ENCODE assay signal across 8 cellular contexts in genomic region chr14:65222434-65222833, GRCh38.
DNase-seq lines count a peak whose midpoint lies in the region; ATAC-seq and TF ChIP-seq lines count a peak whose summit lies in the region.

No MANE protein-coding gene starts in this region.

- H3K27me3 ChIP-seq in BLaER1 treated with 17β-estradiol and CSF1 and Interleukin-3, amounts not matched to agents 10 nM and 100 nM, result no peaks in the 10 kb centered on the region
- H3K27me3 ChIP-seq in stomach, result no peaks in the 10 kb centered on the region

- H3K27ac ChIP-seq in BLaER1 treated with 17β-estradiol and CSF1 and Interleukin-3, amounts not matched to agents 10 nM and 100 nM, result no peak overlapping the region
- H3K27ac ChIP-seq in stomach, result peak overlapping the region in 3 of 5 donors; percentile 3 to 53 (median 30)

- TF ChIP-seq POLR2A in stomach (IDR thresholded peaks at IDR 0.05), result no peak

- WGBS in stomach, 5 donors, result 32 to 42% (median 40%) methylated on average over 8 of the region's 8 CpGs

- no peak overlapping the region for H3K4me3 ChIP-seq in BLaER1 treated with 17β-estradiol and CSF1 and Interleukin-3, amounts not matched to agents 10 nM and 100 nM
- H3K4me3 ChIP-seq in mucosa of descending colon, result no peak overlapping the region
- no peak overlapping the region for H3K4me3 ChIP-seq in stomach

- intact Hi-C loops in mucosa of descending colon (cut with DNase I, micrococcal nuclease), result loop anchor here in 1 of 2 donors (10.0 kb wide), 1 partner anchor 192 kb away; the partner anchor contains the start of gene FUT8
- intact Hi-C loops in stomach (cut with DNase I; ENCODE audit: low total_unique reads), result no loop called here
- intact Hi-C loops in posterior vena cava (cut with DNase I), result no loop called here

- peaks cover 0 to 15% (median 9%) of the 10 kb centered on the region in 11 experiments; a peak in 7 of 22 replicates for H3K9me3 ChIP-seq in BLaER1 treated with 17β-estradiol and CSF1 and Interleukin-3, amounts not matched to agents 10 nM and 100 nM (replicated peaks in 1 of 11)
- H3K9me3 ChIP-seq in mucosa of descending colon (no peaks in the 10 kb centered on the region), stomach (no peaks in the 10 kb centered on the region)

- TF ChIP-seq CTCF in mucosa of descending colon (IDR thresholded peaks at IDR 0.05) (peak; percentile 70), stomach (IDR thresholded peaks at IDR 0.05) (peak in 5 of 7 experiments; percentile 28 to 80 (median 69))

- peak; percentile 13 for DNase-seq in NCI-H1694 treated with DMSO at 0.1 percent for 48 hours (lab: John Stamatoyannopoulos, UW)
- peak; percentile 71 to 76 for DNase-seq in activated CD4-positive, alpha-beta T cell treated with anti-CD3 and anti-CD28 coated beads, Interleukin-2, amount 50 U/mL, for 48 hours
- DNase-seq in effector CD4-positive, alpha-beta T cell, result peak; percentile 24
- DNase-seq in mucosa of descending colon, result peak; percentile 65 to 81 (median 74)
- peak; percentile 54 for DNase-seq in stomach
- no peak for DNase-seq in posterior vena cava (ENCODE audit: low spot score)

- no peak overlapping the region for H3K9ac ChIP-seq in BLaER1 treated with 17β-estradiol and CSF1 and Interleukin-3, amounts not matched to agents 10 nM and 100 nM

- no peaks in the 10 kb centered on the region for H4K20me1 ChIP-seq in BLaER1 treated with 17β-estradiol and CSF1 and Interleukin-3, amounts not matched to agents 10 nM and 100 nM

- ATAC-seq in GM21529 (IDR thresholded peaks at IDR 0.05; ENCODE audit: unreplicated experiment) (peak; percentile 67), mucosa of descending colon (peak; percentile 57)

- H3K36me3 ChIP-seq in BLaER1 treated with 17β-estradiol and CSF1 and Interleukin-3, amounts not matched to agents 10 nM and 100 nM, result no peaks in the 10 kb centered on the region
- H3K36me3 ChIP-seq in mucosa of descending colon (ENCODE audit: low read depth), result no peaks in the 10 kb centered on the region
- no peaks in the 10 kb centered on the region for H3K36me3 ChIP-seq in stomach

- H3K4me1 ChIP-seq in BLaER1 treated with 17β-estradiol and CSF1 and Interleukin-3, amounts not matched to agents 10 nM and 100 nM, result peaks cover 37 to 54% (median 48%) of the 10 kb centered on the region in 10 experiments
- H3K4me1 ChIP-seq in mucosa of descending colon (ENCODE audit: low read depth), result peaks cover 13% of the 10 kb centered on the region
- H3K4me1 ChIP-seq in stomach, result peaks cover 27 to 44% (median 40%) of the 10 kb centered on the region in 4 donors

- H3K4me2 ChIP-seq in BLaER1 treated with 17β-estradiol and CSF1 and Interleukin-3, amounts not matched to agents 10 nM and 100 nM, result peak overlapping the region in 6 of 11 experiments; percentile 4 to 92 (median 30); a peak in 6 of 22 replicates

- TF ChIP-seq EP300 in stomach (IDR thresholded peaks at IDR 0.05), result no peak

Comparison
In these comparisons a context has a peak if more than half of its experiments do, and no peak if none do; other contexts are left out.
1. H3K27ac ChIP-seq: peak in stomach (3 of 5); none in BLaER1 treated with 17β-estradiol and CSF1 and Interleukin-3, amounts not matched to agents 10 nM and 100 nM (0 of 11).